16 cellular contexts compared by ENCODE assay signal in genomic region chr9:109317311-109317978, GRCh38. TPM values are rescaled to one million over a fixed set of nuclear protein-coding genes. Genes with fewer than 3 reads are reported as not detected.
DNase-seq lines count a peak whose midpoint lies in the region; ATAC-seq, FAIRE-seq and TF ChIP-seq lines count a peak whose summit lies in the region.
"Had no signal": no experiment of that assay in that cellular context is flagged by ENCODE, and none has a peak within 500 bp of the region (broad histone marks: within the 10 kb centered on the region; RNA-seq: fewer than 3 reads in every experiment).

No MANE protein-coding gene starts in this region.

- POLR2A ChIA-PET in Panc1 (lab: Charles Lee) = no interaction called here
- POLR2A ChIA-PET in A673 (lab: Charles Lee; ENCODE audit: low non-redundant PET) = no interaction called here

- no peaks in the 10 kb centered on the region for H3K9me3 ChIP-seq in left ventricle myocardium inferior (replicated peaks)
- H3K9me3 ChIP-seq in heart left ventricle = no peaks in the 10 kb centered on the region
- no peaks in the 10 kb centered on the region for H3K9me3 ChIP-seq in Panc1 (ENCODE audit: control insufficient read depth, insufficient read depth, low read depth, low read length)
- H3K9me3 ChIP-seq in A673 (ENCODE audit: low read depth, low read length, poor library complexity, severe bottlenecking) = no peaks in the 10 kb centered on the region
- H3K9me3 ChIP-seq in kidney (ENCODE audit: control insufficient read depth in 1 of 2, low read length in 2 of 2) = no peaks in the 10 kb centered on the region
- H3K9me3 ChIP-seq: tibial artery had no signal

- H3K36me3 ChIP-seq in left ventricle myocardium inferior (no peaks in the 10 kb centered on the region), heart left ventricle (no peaks in the 10 kb centered on the region), Panc1 (ENCODE audit: control insufficient read depth, insufficient read depth, low read length) (no peaks in the 10 kb centered on the region), A673 (ENCODE audit: insufficient read depth, low read length, poor library complexity, severe bottlenecking) (no peaks in the 10 kb centered on the region), kidney (ENCODE audit: control insufficient read depth in 1 of 2, insufficient read depth in 2 of 2, low read length in 2 of 2) (no peaks in the 10 kb centered on the region)
- H3K36me3 ChIP-seq: tibial artery had no signal

- H3K27ac ChIP-seq in left ventricle myocardium inferior (replicated peaks) = peak overlapping the region; percentile 83
- H3K27ac ChIP-seq in heart left ventricle = no peak overlapping the region
- peak overlapping the region; percentile 90 for H3K27ac ChIP-seq in Panc1 (ENCODE audit: low read length)
- no peak overlapping the region for H3K27ac ChIP-seq in A673 (ENCODE audit: low read depth, low read length, poor library complexity, severe bottlenecking)
- H3K27ac ChIP-seq in kidney (ENCODE audit: low read depth in 2 of 2, low read length in 2 of 2) = peak overlapping the region in 1 of 2 donors; percentile 13
- H3K27ac ChIP-seq: tibial artery had no signal

- no TSS peak for BruUV-seq in Panc1 (replicated peaks; lab: Mats Ljungman, UMichigan)
- no TSS peak for BruUV-seq in A673 (replicated peaks; lab: Mats Ljungman, UMichigan)

- no peak for ATAC-seq in heart left ventricle
- ATAC-seq in Panc1 = no peak
- ATAC-seq in left colon = peak; percentile 36
- ATAC-seq: K562; naive thymus-derived CD8-positive, alpha-beta T cell had no signal

- DNase-seq in left ventricle myocardium inferior (no peak), heart left ventricle (no peak), Panc1 (ENCODE audit: low read depth, low spot score) (no peak), left colon (peak in 1 of 2 donors; percentile 75), A673 (ENCODE audit: low spot score) (no peak), GOT3 (lab: John Stamatoyannopoulos, UW) (no peak), kidney (no peak), HUDEP-2 (lab: John Stamatoyannopoulos, UW; ENCODE audit: unreplicated experiment in 76 of 76) (no peak)
- DNase-seq: activated CD4-positive, alpha-beta T cell treated with anti-CD3 and anti-CD28 coated beads for 48 hours; effector CD8-positive, alpha-beta T cell; foreskin fibroblast; naive thymus-derived CD8-positive, alpha-beta T cell; tibial artery had no signal

- no peak for FAIRE-seq in kidney (lab: Jason Lieb, UNC)
- FAIRE-seq: astrocyte, D721Med, K562 had no signal

- intact Hi-C loops in left ventricle myocardium inferior (cut with micrococcal nuclease) = no loop called here
- intact Hi-C loops in heart left ventricle (cut with DNase I) = loop anchor here in 4 of 10 donors (2.0 to 5.0 kb wide), 4 partner anchors 50 to 427 kb away; no protein-coding TSS in a partner anchor
- intact Hi-C loops in Panc1 (cut with micrococcal nuclease; ENCODE audit: unreplicated experiment) = loop anchor here (2.0 to 5.0 kb wide), 2 partner anchors 65 to 215 kb away; no protein-coding TSS in a partner anchor
- intact Hi-C loops in left colon (cut with DNase I, micrococcal nuclease) = no loop called here
- intact Hi-C loops in A673 (cut with micrococcal nuclease; ENCODE audit: unreplicated experiment) = no loop called here
- intact Hi-C loops in kidney (cut with DNase I) = loop anchor here (10.0 kb wide), 1 partner anchor 73 kb away; no protein-coding TSS in a partner anchor

- no peak for TF ChIP-seq CTCF in left ventricle myocardium inferior (IDR thresholded peaks at IDR 0.05; ENCODE audit: borderline replicate concordance)
- TF ChIP-seq CTCF in heart left ventricle (IDR thresholded peaks at IDR 0.05) = no peak
- no peak for TF ChIP-seq CTCF in Panc1 (IDR thresholded peaks at IDR 0.05)
- TF ChIP-seq CTCF in A673 (conservative IDR thresholded peaks at IDR 0.05; ENCODE audit: low read depth, low read length) = no peak
- TF ChIP-seq CTCF in kidney (IDR thresholded peaks at IDR 0.05; ENCODE audit: borderline replicate concordance, extremely low read depth, insufficient read depth) = no peak

- CTCF ChIA-PET in Panc1 (lab: Charles Lee) (no interaction called here), A673 (lab: Charles Lee) (no interaction called here)

- H3K4me1 ChIP-seq in left ventricle myocardium inferior = peaks cover 64% of the 10 kb centered on the region
- peaks cover 0 to 54% (median 16%) of the 10 kb centered on the region in 12 donors for H3K4me1 ChIP-seq in heart left ventricle
- peaks cover 57% of the 10 kb centered on the region for H3K4me1 ChIP-seq in Panc1 (ENCODE audit: control insufficient read depth, insufficient read depth, low read length)
- H3K4me1 ChIP-seq in A673 (ENCODE audit: insufficient read depth, low read length, poor library complexity, severe bottlenecking) = no peaks in the 10 kb centered on the region
- peaks cover 7 to 8% of the 10 kb centered on the region in 2 donors for H3K4me1 ChIP-seq in kidney (ENCODE audit: control insufficient read depth in 1 of 2, insufficient read depth in 1 of 2, low read depth in 1 of 2, low read length in 2 of 2)

- in situ Hi-C loops in Panc1 (cut with HindIII; ENCODE audit: low pct_unique_long_range_greater_than_20kb, low sequenced_read_pairs) = no loop called here

- WGBS in heart left ventricle, 4 donors = 84 to 89% (median 85%) methylated on average over 13 of the region's 13 CpGs

- H3K9ac ChIP-seq in kidney (ENCODE audit: low read length in 2 of 2) = no peak overlapping the region

- TF ChIP-seq POLR2A in heart left ventricle (IDR thresholded peaks at IDR 0.05) = no peak

- H3K27me3 ChIP-seq in left ventricle myocardium inferior (ENCODE audit: low read depth) (peaks cover 77% of the 10 kb centered on the region), heart left ventricle (peaks cover 0 to 48% (median 17%) of the 10 kb centered on the region in 9 donors), Panc1 (ENCODE audit: control insufficient read depth, insufficient read depth, low read length) (no peaks in the 10 kb centered on the region), A673 (replicated peaks; ENCODE audit: insufficient read depth, low read depth, low read length, poor library complexity) (peaks cover 76% of the 10 kb centered on the region)

- H3K4me3 ChIP-seq in left ventricle myocardium inferior = no peak overlapping the region
- no peak overlapping the region for H3K4me3 ChIP-seq in heart left ventricle
- H3K4me3 ChIP-seq in Panc1 (ENCODE audit: low read depth in 2 of 2, low read length in 2 of 2) = peak overlapping the region; percentile 53 to 61
- no peak overlapping the region for H3K4me3 ChIP-seq in A673 (ENCODE audit: low read depth, low read length, poor library complexity, severe bottlenecking)
- H3K4me3 ChIP-seq in kidney (ENCODE audit: low read length in 2 of 2) = no peak overlapping the region
- H3K4me3 ChIP-seq: K562, tibial artery had no signal

RNA-seq across cellular contexts. Expression of gene EPB41L4B, which starts 3.4 kb away (rescaled TPM):
- total RNA-seq in left ventricle myocardium inferior (13.9 TPM), heart left ventricle (10 to 100 TPM in 5 of 9 donors, 1 to 10 TPM in 4; 3.8 to 16.5 (median 10.1) TPM), Panc1 (2021; ENCODE audit: unreplicated experiment) (27.8 TPM), left colon (100 to 1,000 TPM; 147 to 150 TPM), A673 (2021) (0.07 TPM in 1 of 2 replicates, not detected in the other), kidney (6.5 TPM)
- polyA plus RNA-seq in heart left ventricle (1 to 10 TPM in 1 of 2 donors, under 1 TPM in 1; 0.71 to 3.4 TPM), kidney (ENCODE audit: insufficient read depth, low read depth, low replicate concordance) (7.7 TPM)
- polyA plus RNA-seq in Panc1 (2012; ENCODE audit: insufficient read length) = 20.2 TPM
- total RNA-seq: naive thymus-derived CD8-positive, alpha-beta T cell had no signal
- polyA plus RNA-seq: naive thymus-derived CD8-positive, alpha-beta T cell had no signal

Comparison
In these comparisons a context has a peak if more than half of its experiments do, and no peak if none do; other contexts are left out.
1. H3K27ac ChIP-seq: peak in left ventricle myocardium inferior (single experiment) and Panc1 (single experiment); none in heart left ventricle (0 of 12) and A673 (single experiment).
2. H3K4me3 ChIP-seq: peak in Panc1 (2 of 2); none in left ventricle myocardium inferior (single experiment), heart left ventricle (0 of 12), A673 (single experiment) and kidney (0 of 2).
3. intact Hi-C loops: an anchor here in Panc1 (2.0 to 5.0 kb wide) and kidney (10.0 kb wide); none called in left ventricle myocardium inferior, left colon and A673.